2 cellular contexts compared by ENCODE assay signal in the genomic region with DNA sequence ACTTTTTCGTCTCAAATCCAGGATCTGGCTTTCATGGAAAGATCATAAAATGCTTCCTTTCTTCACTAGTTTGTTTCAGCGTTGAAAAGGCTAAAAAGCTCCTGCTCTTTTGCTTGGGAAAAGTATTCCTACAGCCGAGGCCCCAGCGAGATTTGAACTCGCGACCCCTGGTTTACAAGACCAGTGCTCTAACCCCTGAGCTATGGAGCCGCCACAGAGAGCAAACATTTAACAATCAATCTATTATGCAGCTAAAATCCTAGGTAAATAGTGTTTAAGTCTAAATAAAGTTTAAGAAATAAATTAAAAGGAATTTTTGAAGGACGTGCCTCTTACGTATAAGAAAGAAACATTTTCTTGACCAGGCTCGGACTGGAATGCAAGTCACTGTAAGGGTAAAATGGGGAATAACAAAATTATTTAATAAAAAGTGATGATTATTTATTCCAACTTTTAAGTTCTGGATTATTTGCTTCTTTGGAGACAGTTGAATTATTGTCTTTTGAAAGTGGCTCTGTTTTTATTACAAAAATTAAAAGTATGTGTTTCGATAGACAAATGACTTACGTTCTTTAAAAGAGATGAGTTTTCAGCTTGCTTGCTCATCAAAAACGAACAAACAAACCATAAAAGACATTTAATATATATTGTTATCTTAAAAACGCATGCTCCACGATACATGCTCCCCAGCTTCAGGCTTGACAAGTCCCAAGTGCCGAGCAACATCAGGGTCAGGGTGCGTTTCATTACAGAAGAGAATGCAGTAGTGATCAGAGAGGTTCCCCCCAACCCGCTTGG.
TF ChIP-seq lines count a peak whose summit lies in the region.

No MANE protein-coding gene starts in this region.

TF ChIP-seq in SK-N-SH, 30 proteins besides CTCF, POLR2A, EP300 and RAD21:
- TF ChIP-seq YY1 (IDR thresholded peaks at IDR 0.05; ENCODE audit: low read depth) (no peak), RXRA (IDR thresholded peaks at IDR 0.05; ENCODE audit: borderline replicate concordance, low read depth) (0 out of 2 replicates have a peak, but pooled peaks have one; percentile 27), TCF12 (IDR thresholded peaks at IDR 0.05) (no peak), FOSL2 (IDR thresholded peaks at IDR 0.05; ENCODE audit: borderline replicate concordance, low read depth) (peak; percentile 53; the same call in 1 of the 2 replicates), TEAD4 (IDR thresholded peaks at IDR 0.05; ENCODE audit: borderline replicate concordance, insufficient read depth) (peak; percentile 75; the same call in 1 of the 2 replicates)

TF ChIP-seq in GM12878, 131 proteins besides CTCF, POLR2A, EP300 and RAD21 (continues in another document):
- TF ChIP-seq GATAD2B (conservative IDR thresholded peaks at IDR 0.05; ENCODE audit: low read depth) (no peak), NFYA (IDR thresholded peaks at IDR 0.05; ENCODE audit: borderline replicate concordance, low read depth, low read length) (no peak), EZH2 (IDR thresholded peaks at IDR 0.05; ENCODE audit: borderline replicate concordance, control insufficient read depth, low read depth, low read length) (no peak), HDGF (IDR thresholded peaks at IDR 0.05) (no peak), CBX5 (IDR thresholded peaks at IDR 0.05; ENCODE audit: low read depth) (peak; percentile 25; the same call in 1 of the 2 replicates), NR2C1 (IDR thresholded peaks at IDR 0.05) (no peak), FOXK2 (IDR thresholded peaks at IDR 0.05) (no peak), JUNB (IDR thresholded peaks at IDR 0.05) (no peak), E4F1 (IDR thresholded peaks at IDR 0.05; ENCODE audit: borderline replicate concordance, partially characterized antibody) (no peak), SUZ12 (IDR thresholded peaks at IDR 0.05; ENCODE audit: unreplicated experiment) (no peak), TARDBP (IDR thresholded peaks at IDR 0.05; ENCODE audit: borderline replicate concordance) (peak; percentile 95), SIX5 (IDR thresholded peaks at IDR 0.05; ENCODE audit: low read depth, low read length, severe bottlenecking) (no peak), GABPA (IDR thresholded peaks at IDR 0.05; ENCODE audit: low read depth) (peak; percentile 57; the same call in 1 of the 2 replicates), MTA2 (IDR thresholded peaks at IDR 0.05; ENCODE audit: low read depth) (0 out of 2 replicates have a peak, but pooled peaks have one; percentile 2), KDM1A (IDR thresholded peaks at IDR 0.05; ENCODE audit: borderline replicate concordance) (no peak), CHD1 (IDR thresholded peaks at IDR 0.05; ENCODE audit: low read depth, low read length) (0 out of 2 replicates have a peak, but pooled peaks have one; percentile 51), SREBF2 (IDR thresholded peaks at IDR 0.05; ENCODE audit: low read length) (peak; percentile 89), MTA3 (IDR thresholded peaks at IDR 0.05; ENCODE audit: borderline replicate concordance, low read length) (no peak), CREM (IDR thresholded peaks at IDR 0.05; ENCODE audit: low read depth) (no peak), ZZZ3 (IDR thresholded peaks at IDR 0.05; ENCODE audit: control insufficient read depth, insufficient read length, low read depth) (no peak), ZNF217 (IDR thresholded peaks at IDR 0.05) (peak; percentile 79; the same call in 1 of the 2 replicates), NR2F1 (conservative IDR thresholded peaks at IDR 0.05) (peak; percentile 45; the same call in 1 of the 2 replicates), RELA (IDR thresholded peaks at IDR 0.05; ENCODE audit: borderline replicate concordance, partially characterized antibody) (peak; percentile 34), RUNX3 (IDR thresholded peaks at IDR 0.05; ENCODE audit: low read length) (peak; percentile 40; the same call in 1 of the 2 replicates), TCF3 (IDR thresholded peaks at IDR 0.05; ENCODE audit: borderline replicate concordance, insufficient read depth, low read depth, low read length) (no peak), ZNF207 (IDR thresholded peaks at IDR 0.05; ENCODE audit: borderline replicate concordance) (no peak), USF2 (IDR thresholded peaks at IDR 0.05; ENCODE audit: borderline replicate concordance, low read depth, low read length) (no peak), NFXL1 (IDR thresholded peaks at IDR 0.05; ENCODE audit: borderline replicate concordance) (no peak), SREBF1 (IDR thresholded peaks at IDR 0.05; ENCODE audit: low read length) (no peak), ZNF24 (IDR thresholded peaks at IDR 0.05) (peak; percentile 98), SMARCA5 (IDR thresholded peaks at IDR 0.05) (peak; percentile 55; the same call in 1 of the 2 replicates), IKZF2 (IDR thresholded peaks at IDR 0.05) (no peak), TAF1 (IDR thresholded peaks at IDR 0.05; ENCODE audit: borderline replicate concordance, low read depth, low read length) (no peak), ZSCAN29 (IDR thresholded peaks at IDR 0.05) (peak; percentile 93), BACH1 (IDR thresholded peaks at IDR 0.05; ENCODE audit: borderline replicate concordance) (no peak), ZBTB11 (CRISPR knock-in tag; IDR thresholded peaks at IDR 0.05) (no peak), BMI1 (IDR thresholded peaks at IDR 0.05; ENCODE audit: borderline replicate concordance) (no peak)
- TF ChIP-seq, protein P1, sequence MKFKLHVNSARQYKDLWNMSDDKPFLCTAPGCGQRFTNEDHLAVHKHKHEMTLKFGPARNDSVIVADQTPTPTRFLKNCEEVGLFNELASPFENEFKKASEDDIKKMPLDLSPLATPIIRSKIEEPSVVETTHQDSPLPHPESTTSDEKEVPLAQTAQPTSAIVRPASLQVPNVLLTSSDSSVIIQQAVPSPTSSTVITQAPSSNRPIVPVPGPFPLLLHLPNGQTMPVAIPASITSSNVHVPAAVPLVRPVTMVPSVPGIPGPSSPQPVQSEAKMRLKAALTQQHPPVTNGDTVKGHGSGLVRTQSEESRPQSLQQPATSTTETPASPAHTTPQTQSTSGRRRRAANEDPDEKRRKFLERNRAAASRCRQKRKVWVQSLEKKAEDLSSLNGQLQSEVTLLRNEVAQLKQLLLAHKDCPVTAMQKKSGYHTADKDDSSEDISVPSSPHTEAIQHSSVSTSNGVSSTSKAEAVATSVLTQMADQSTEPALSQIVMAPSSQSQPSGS (IDR thresholded peaks at IDR 0.05; ENCODE audit: low read length), result peak; percentile 22; the same call in 1 of the 2 replicates
- TF ChIP-seq, protein P2, sequence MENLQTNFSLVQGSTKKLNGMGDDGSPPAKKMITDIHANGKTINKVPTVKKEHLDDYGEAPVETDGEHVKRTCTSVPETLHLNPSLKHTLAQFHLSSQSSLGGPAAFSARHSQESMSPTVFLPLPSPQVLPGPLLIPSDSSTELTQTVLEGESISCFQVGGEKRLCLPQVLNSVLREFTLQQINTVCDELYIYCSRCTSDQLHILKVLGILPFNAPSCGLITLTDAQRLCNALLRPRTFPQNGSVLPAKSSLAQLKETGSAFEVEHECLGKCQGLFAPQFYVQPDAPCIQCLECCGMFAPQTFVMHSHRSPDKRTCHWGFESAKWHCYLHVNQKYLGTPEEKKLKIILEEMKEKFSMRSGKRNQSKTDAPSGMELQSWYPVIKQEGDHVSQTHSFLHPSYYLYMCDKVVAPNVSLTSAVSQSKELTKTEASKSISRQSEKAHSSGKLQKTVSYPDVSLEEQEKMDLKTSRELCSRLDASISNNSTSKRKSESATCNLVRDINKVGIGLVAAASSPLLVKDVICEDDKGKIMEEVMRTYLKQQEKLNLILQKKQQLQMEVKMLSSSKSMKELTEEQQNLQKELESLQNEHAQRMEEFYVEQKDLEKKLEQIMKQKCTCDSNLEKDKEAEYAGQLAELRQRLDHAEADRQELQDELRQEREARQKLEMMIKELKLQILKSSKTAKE (IDR thresholded peaks at IDR 0.05; ENCODE audit: low read depth, poor library complexity, severe bottlenecking), result peak; percentile 79
- TF ChIP-seq, protein P3, sequence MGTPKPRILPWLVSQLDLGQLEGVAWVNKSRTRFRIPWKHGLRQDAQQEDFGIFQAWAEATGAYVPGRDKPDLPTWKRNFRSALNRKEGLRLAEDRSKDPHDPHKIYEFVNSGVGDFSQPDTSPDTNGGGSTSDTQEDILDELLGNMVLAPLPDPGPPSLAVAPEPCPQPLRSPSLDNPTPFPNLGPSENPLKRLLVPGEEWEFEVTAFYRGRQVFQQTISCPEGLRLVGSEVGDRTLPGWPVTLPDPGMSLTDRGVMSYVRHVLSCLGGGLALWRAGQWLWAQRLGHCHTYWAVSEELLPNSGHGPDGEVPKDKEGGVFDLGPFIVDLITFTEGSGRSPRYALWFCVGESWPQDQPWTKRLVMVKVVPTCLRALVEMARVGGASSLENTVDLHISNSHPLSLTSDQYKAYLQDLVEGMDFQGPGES (IDR thresholded peaks at IDR 0.05), result no peak
- TF ChIP-seq, protein P4, sequence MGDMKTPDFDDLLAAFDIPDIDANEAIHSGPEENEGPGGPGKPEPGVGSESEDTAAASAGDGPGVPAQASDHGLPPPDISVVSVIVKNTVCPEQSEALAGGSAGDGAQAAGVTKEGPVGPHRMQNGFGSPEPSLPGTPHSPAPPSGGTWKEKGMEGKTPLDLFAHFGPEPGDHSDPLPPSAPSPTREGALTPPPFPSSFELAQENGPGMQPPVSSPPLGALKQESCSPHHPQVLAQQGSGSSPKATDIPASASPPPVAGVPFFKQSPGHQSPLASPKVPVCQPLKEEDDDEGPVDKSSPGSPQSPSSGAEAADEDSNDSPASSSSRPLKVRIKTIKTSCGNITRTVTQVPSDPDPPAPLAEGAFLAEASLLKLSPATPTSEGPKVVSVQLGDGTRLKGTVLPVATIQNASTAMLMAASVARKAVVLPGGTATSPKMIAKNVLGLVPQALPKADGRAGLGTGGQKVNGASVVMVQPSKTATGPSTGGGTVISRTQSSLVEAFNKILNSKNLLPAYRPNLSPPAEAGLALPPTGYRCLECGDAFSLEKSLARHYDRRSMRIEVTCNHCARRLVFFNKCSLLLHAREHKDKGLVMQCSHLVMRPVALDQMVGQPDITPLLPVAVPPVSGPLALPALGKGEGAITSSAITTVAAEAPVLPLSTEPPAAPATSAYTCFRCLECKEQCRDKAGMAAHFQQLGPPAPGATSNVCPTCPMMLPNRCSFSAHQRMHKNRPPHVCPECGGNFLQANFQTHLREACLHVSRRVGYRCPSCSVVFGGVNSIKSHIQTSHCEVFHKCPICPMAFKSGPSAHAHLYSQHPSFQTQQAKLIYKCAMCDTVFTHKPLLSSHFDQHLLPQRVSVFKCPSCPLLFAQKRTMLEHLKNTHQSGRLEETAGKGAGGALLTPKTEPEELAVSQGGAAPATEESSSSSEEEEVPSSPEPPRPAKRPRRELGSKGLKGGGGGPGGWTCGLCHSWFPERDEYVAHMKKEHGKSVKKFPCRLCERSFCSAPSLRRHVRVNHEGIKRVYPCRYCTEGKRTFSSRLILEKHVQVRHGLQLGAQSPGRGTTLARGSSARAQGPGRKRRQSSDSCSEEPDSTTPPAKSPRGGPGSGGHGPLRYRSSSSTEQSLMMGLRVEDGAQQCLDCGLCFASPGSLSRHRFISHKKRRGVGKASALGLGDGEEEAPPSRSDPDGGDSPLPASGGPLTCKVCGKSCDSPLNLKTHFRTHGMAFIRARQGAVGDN (IDR thresholded peaks at IDR 0.05), result no peak
- TF ChIP-seq, protein P5, sequence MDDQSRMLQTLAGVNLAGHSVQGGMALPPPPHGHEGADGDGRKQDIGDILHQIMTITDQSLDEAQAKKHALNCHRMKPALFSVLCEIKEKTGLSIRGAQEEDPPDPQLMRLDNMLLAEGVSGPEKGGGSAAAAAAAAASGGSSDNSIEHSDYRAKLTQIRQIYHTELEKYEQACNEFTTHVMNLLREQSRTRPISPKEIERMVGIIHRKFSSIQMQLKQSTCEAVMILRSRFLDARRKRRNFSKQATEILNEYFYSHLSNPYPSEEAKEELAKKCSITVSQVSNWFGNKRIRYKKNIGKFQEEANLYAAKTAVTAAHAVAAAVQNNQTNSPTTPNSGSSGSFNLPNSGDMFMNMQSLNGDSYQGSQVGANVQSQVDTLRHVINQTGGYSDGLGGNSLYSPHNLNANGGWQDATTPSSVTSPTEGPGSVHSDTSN (IDR thresholded peaks at IDR 0.05; ENCODE audit: insufficient replicate concordance, low read depth, low read length), result no peak
